In the genomic region with DNA sequence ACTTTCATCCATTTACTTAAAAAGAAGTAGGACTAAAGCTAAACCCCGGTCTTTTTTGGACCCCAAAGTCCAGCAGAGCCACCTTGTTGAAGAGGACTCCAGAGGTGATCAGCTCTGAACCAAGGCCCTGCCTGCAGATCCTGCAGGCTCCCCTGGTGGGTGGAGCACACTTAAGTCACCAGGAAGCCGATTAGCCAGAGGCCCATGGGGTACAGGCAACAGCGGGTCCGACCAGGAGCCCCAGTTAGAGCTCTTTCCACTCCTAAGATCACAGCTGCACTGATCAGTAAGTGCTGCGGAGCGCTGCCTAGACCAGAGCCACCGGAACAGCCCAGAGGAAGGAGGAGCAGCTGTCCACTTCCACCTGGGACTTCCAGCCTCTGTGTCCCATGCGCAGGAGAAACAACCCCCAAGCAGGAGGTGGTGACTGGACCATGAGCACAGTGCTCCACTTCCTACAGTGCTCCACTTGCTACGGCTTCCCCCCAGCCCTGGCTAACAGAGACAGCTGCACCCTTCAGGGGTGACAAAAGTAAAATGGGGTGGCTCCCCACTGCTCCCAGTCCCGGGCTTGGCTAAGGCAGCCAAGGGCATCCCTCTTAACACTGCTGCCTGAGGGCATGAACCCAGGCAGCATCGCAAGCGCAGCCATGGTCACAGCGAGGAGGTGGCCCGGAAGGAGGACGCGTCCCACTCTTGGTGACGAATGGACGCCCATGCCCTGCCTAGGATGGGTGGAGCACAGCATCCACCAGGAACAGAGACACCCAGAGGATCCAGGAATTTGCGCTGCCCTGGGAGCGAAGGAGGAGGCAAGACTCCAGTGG, we compare ENCODE assay signal across 16 cellular contexts.
"Had no signal": no experiment of that assay in that cellular context is flagged by ENCODE, and none has a peak within 500 bp of the region (broad histone marks: within the 10 kb centered on the region; RNA-seq: fewer than 3 reads in every experiment).

No MANE protein-coding gene starts in this region.

- DNase-seq: activated CD4-positive, alpha-beta T cell treated with anti-CD3 and anti-CD28 coated beads for 36 hours; activated CD8-positive, alpha-beta T cell treated with anti-CD3 and anti-CD28 coated beads, Interleukin-2, amount 10 ng/mL, durations not matched to agents 7 days and 5 days; activated effector memory CD4-positive, alpha-beta T cell treated with Interleukin-2 at 50 U/mL for 16 hours; cerebellar nuclear complex; esophagus squamous epithelium; left ventricle myocardium inferior; mesendoderm; stimulated activated CD4-positive, alpha-beta T cell treated with anti-CD3 and anti-CD28 coated beads, Interleukin-2, amount 100 ng/mL, for 48 hours; stimulated activated naive CD4-positive, alpha-beta T cell treated with Interleukin-2 at 50 U/mL for 16 hours; SW 1271 had no signal

- H3K27ac ChIP-seq: brain microvascular endothelial cell, esophagus squamous epithelium, left ventricle myocardium inferior, vagina had no signal

- H3K27me3 ChIP-seq: brain microvascular endothelial cell, dorsolateral prefrontal cortex, esophagus squamous epithelium, vagina had no signal

- H3K9me3 Mint-ChIP-seq: activated naive CD4-positive, alpha-beta T cell treated with anti-CD3 and anti-CD28 coated beads, Interleukin-2, amount 50 U/mL, for 72 hours; nephron; T-helper 2 cell treated with Interferon-gamma antibody and Interleukin-4, amounts not matched to agents 5 μg/mL and 100 μg/mL, for 36 hours had no signal

- H3K36me3 ChIP-seq: brain microvascular endothelial cell, vagina had no signal

- H3K9me3 ChIP-seq: esophagus squamous epithelium, left ventricle myocardium inferior, vagina had no signal

- H3K4me1 ChIP-seq: left ventricle myocardium inferior, vagina had no signal

- H3K4me3 ChIP-seq: esophagus squamous epithelium, left ventricle myocardium inferior, vagina had no signal

- H3K4me3 Mint-ChIP-seq: activated CD4-positive, alpha-beta T cell treated with anti-CD3 and anti-CD28 coated beads for 36 hours; activated CD8-positive, alpha-beta T cell treated with anti-CD3 and anti-CD28 coated beads, Interleukin-2, amount 10 ng/mL, durations not matched to agents 7 days and 5 days; nephron; T-helper 2 cell treated with Interferon-gamma antibody and Interleukin-4, amounts not matched to agents 5 μg/mL and 100 μg/mL, for 36 hours had no signal

- H3K27ac Mint-ChIP-seq: activated CD4-positive, alpha-beta T cell treated with anti-CD3 and anti-CD28 coated beads for 36 hours; activated CD8-positive, alpha-beta T cell treated with anti-CD3 and anti-CD28 coated beads, Interleukin-2, amount 10 ng/mL, durations not matched to agents 7 days and 5 days; activated naive CD4-positive, alpha-beta T cell treated with anti-CD3 and anti-CD28 coated beads, Interleukin-2, amount 50 U/mL, for 72 hours; T-helper 2 cell treated with Interferon-gamma antibody and Interleukin-4, amounts not matched to agents 5 μg/mL and 100 μg/mL, for 36 hours had no signal

- ATAC-seq: activated CD4-positive, alpha-beta T cell treated with anti-CD3 and anti-CD28 coated beads for 36 hours; activated CD8-positive, alpha-beta T cell treated with anti-CD3 and anti-CD28 coated beads, Interleukin-2, amount 10 ng/mL, durations not matched to agents 7 days and 5 days; activated naive CD4-positive, alpha-beta T cell treated with anti-CD3 and anti-CD28 coated beads, Interleukin-2, amount 50 U/mL, for 72 hours had no signal

- H3K27me3 Mint-ChIP-seq: activated CD4-positive, alpha-beta T cell treated with anti-CD3 and anti-CD28 coated beads for 36 hours had no signal

- H3K4me1 Mint-ChIP-seq: activated CD4-positive, alpha-beta T cell treated with anti-CD3 and anti-CD28 coated beads for 36 hours had no signal
